In the genomic region with DNA sequence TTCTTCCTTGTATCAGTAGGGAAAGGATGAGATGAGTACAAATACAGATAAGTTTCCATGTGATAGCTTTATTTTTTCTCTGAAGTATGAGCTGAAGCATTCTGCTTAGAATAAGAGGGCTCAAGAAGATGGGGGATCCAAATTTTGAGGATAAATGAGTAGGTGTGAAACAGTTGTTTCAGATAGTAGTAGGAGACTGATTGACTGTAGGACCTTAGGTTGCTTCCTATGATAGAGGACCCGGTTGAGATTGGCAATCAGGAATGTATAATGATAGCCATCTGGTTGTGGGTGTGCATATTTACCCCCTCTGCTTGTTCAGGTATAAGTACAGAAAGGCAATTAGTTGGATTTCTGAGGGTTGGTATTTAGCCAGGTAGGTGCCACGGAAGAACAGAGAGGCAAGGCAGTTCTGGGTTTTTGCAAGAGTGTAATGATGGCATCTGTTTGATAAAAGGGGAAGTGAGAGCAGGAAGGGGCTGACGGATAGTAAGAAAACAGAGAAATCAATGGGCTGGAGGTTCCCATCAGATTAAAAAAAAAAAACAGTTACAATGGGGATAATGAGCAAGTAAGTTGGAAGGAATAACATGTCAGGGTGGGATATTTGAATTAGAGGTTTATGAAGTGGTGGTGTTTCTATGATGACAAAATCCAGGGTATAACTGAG, we compare ENCODE assay signal across 12 cellular contexts. TPM values are rescaled to one million over a fixed set of nuclear protein-coding genes. Genes with fewer than 3 reads are reported as not detected.
DNase-seq lines count a peak whose midpoint lies in the region; ATAC-seq, FAIRE-seq and TF ChIP-seq lines count a peak whose summit lies in the region.
"Had no signal": no experiment of that assay in that cellular context is flagged by ENCODE, and none has a peak within 500 bp of the region (broad histone marks: within the 10 kb centered on the region; RNA-seq: fewer than 3 reads in every experiment).

No MANE protein-coding gene starts in this region.

- H3K27ac ChIP-seq in kidney (ENCODE audit: low read depth in 2 of 2, low read length in 2 of 2): no peak overlapping the region
- H3K27ac ChIP-seq: ovary had no signal

- H3K9me3 ChIP-seq in kidney (ENCODE audit: control insufficient read depth in 1 of 2, low read length in 2 of 2): no peaks in the 10 kb centered on the region
- H3K9me3 ChIP-seq: ovary had no signal

- H3K4me3 ChIP-seq in kidney (ENCODE audit: low read length in 2 of 2): no peak overlapping the region
- H3K4me3 ChIP-seq: ovary had no signal

- intact Hi-C loops in kidney (cut with DNase I): no loop called here

- no peak for TF ChIP-seq CTCF in kidney (IDR thresholded peaks at IDR 0.05; ENCODE audit: borderline replicate concordance, extremely low read depth, insufficient read depth)

- no peaks in the 10 kb centered on the region for H3K4me1 ChIP-seq in kidney (ENCODE audit: control insufficient read depth in 1 of 2, insufficient read depth in 1 of 2, low read depth in 1 of 2, low read length in 2 of 2)

- peak; percentile 98 for ATAC-seq in GM18511 (IDR thresholded peaks at IDR 0.05; ENCODE audit: unreplicated experiment)
- ATAC-seq in GM21529 (IDR thresholded peaks at IDR 0.05; ENCODE audit: unreplicated experiment): peak; percentile 99
- peak; percentile 99 for ATAC-seq in HG03175 (IDR thresholded peaks at IDR 0.05; ENCODE audit: unreplicated experiment)

- peak; percentile 31 for DNase-seq in SKM-1 (lab: John Stamatoyannopoulos, UW; ENCODE audit: unreplicated experiment)
- no peak for DNase-seq in GOT3 (lab: John Stamatoyannopoulos, UW)
- DNase-seq in NCI-H1105 treated with DMSO at 0.1 percent for 48 hours (lab: John Stamatoyannopoulos, UW): no peak
- DNase-seq in kidney: no peak
- DNase-seq in kidney tubule cell (ENCODE audit: low spot score): no peak
- DNase-seq: activated effector memory CD4-positive, alpha-beta T cell treated with Interleukin-2 at 50 U/mL for 16 hours; NCI-H2081; ovary had no signal

- H3K36me3 ChIP-seq in kidney (ENCODE audit: control insufficient read depth in 1 of 2, insufficient read depth in 2 of 2, low read length in 2 of 2): peaks cover 0 to 2% of the 10 kb centered on the region in 2 donors
- H3K36me3 ChIP-seq: ovary had no signal

- no peak overlapping the region for H3K9ac ChIP-seq in kidney (ENCODE audit: low read length in 2 of 2)

- FAIRE-seq in kidney (lab: Jason Lieb, UNC): no peak

RNA-seq across cellular contexts. Expression of gene OCRL, which starts 13.7 kb away (rescaled TPM):
- 20.0 TPM for total RNA-seq in kidney
- 9.4 TPM for polyA plus RNA-seq in kidney (ENCODE audit: insufficient read depth, low read depth, low replicate concordance)

RNA-seq across cellular contexts. Expression of gene SMARCA1, which starts 30.5 kb away (rescaled TPM):
- total RNA-seq in kidney: 34.7 TPM
- 20.0 TPM for polyA plus RNA-seq in kidney (ENCODE audit: insufficient read depth, low read depth, low replicate concordance)
- total RNA-seq: T-helper 2 cell treated with Interferon-gamma antibody and Interleukin-4, amounts not matched to agents 100 ng/mL and 5 ng/mL, for 36 hours had no signal
